Comparison of ENCODE assay signal across 8 cellular contexts in genomic region chrX:74343970-74344622, GRCh38. TPM values are rescaled to one million over a fixed set of nuclear protein-coding genes. Genes with fewer than 3 reads are reported as not detected.
DNase-seq lines count a peak whose midpoint lies in the region; ATAC-seq and TF ChIP-seq lines count a peak whose summit lies in the region.

No MANE protein-coding gene starts in this region.

- no peaks in the 10 kb centered on the region for H3K4me1 ChIP-seq in gastroesophageal sphincter

- H3K27ac ChIP-seq in gastroesophageal sphincter: no peak overlapping the region

- peak; percentile 95 for DNase-seq in EH (ENCODE audit: low read depth)
- DNase-seq in HuH-7 (ENCODE audit: low spot score): peak; percentile 65
- DNase-seq in NOMO-1 treated with dmso at 0.1 percent for 144 hours (lab: John Stamatoyannopoulos, UW; ENCODE audit: unreplicated experiment): peak; percentile 17
- no peak for DNase-seq in osteocyte (ENCODE audit: extremely low spot score, unreplicated experiment)

- H3K36me3 ChIP-seq in gastroesophageal sphincter: no peaks in the 10 kb centered on the region

- H3K9me3 Mint-ChIP-seq in activated T-helper 17 cell treated with anti-CD3 and anti-CD28 coated beads, Interleukin-2, amount 50 U/mL, for 72 hours: no peaks in the 10 kb centered on the region
- H3K9me3 Mint-ChIP-seq in osteocyte (ENCODE audit: unreplicated experiment): peaks cover 15% of the 10 kb centered on the region

- TF ChIP-seq POLR2A in gastroesophageal sphincter (IDR thresholded peaks at IDR 0.05): no peak

- no peak overlapping the region for H3K27ac Mint-ChIP-seq in activated T-helper 17 cell treated with anti-CD3 and anti-CD28 coated beads, Interleukin-2, amount 50 U/mL, for 72 hours
- no peak overlapping the region for H3K27ac Mint-ChIP-seq in osteocyte (ENCODE audit: unreplicated experiment)

- no peaks in the 10 kb centered on the region for H3K27me3 Mint-ChIP-seq in activated T-helper 17 cell treated with anti-CD3 and anti-CD28 coated beads, Interleukin-2, amount 50 U/mL, for 72 hours
- H3K27me3 Mint-ChIP-seq in osteocyte (ENCODE audit: unreplicated experiment): no peaks in the 10 kb centered on the region

- no peak overlapping the region for H3K4me3 Mint-ChIP-seq in activated T-helper 17 cell treated with anti-CD3 and anti-CD28 coated beads, Interleukin-2, amount 50 U/mL, for 72 hours
- H3K4me3 Mint-ChIP-seq in osteocyte (ENCODE audit: unreplicated experiment): no peak overlapping the region

- H3K27me3 ChIP-seq in gastroesophageal sphincter: no peaks in the 10 kb centered on the region

- ATAC-seq in GM21447 (IDR thresholded peaks at IDR 0.05; ENCODE audit: unreplicated experiment) (peak; percentile 65), gastroesophageal sphincter (peak; percentile 79), GM21367 (IDR thresholded peaks at IDR 0.05; ENCODE audit: unreplicated experiment) (no peak)
- ATAC-seq in activated T-helper 17 cell treated with anti-CD3 and anti-CD28 coated beads, Interleukin-2, amount 50 U/mL, for 72 hours (replicated peaks): peak; percentile 100

- H3K36me3 Mint-ChIP-seq in activated T-helper 17 cell treated with anti-CD3 and anti-CD28 coated beads, Interleukin-2, amount 50 U/mL, for 72 hours (ENCODE audit: low read depth): no peaks in the 10 kb centered on the region
- H3K36me3 Mint-ChIP-seq in osteocyte (ENCODE audit: unreplicated experiment): no peaks in the 10 kb centered on the region

- H3K4me1 Mint-ChIP-seq in activated T-helper 17 cell treated with anti-CD3 and anti-CD28 coated beads, Interleukin-2, amount 50 U/mL, for 72 hours: peaks cover 6% of the 10 kb centered on the region
- H3K4me1 Mint-ChIP-seq in osteocyte (ENCODE audit: unreplicated experiment): peaks cover 8% of the 10 kb centered on the region

- TF ChIP-seq EP300 in gastroesophageal sphincter (IDR thresholded peaks at IDR 0.05): no peak

- WGBS in gastroesophageal sphincter (ENCODE audit: low coverage in 1 of 2), 2 donors: 0% methylated on average over 1 of the region's 5 CpGs

- peak; percentile 18 to 65 (median 34) for TF ChIP-seq CTCF in gastroesophageal sphincter (IDR thresholded peaks at IDR 0.05)
- peak; percentile 70 for TF ChIP-seq CTCF in osteocyte (IDR thresholded peaks at IDR 0.05)

- H3K9me3 ChIP-seq in gastroesophageal sphincter: no peaks in the 10 kb centered on the region

- no peak overlapping the region for H3K4me3 ChIP-seq in gastroesophageal sphincter

RNA-seq across cellular contexts. Expression of gene ZCCHC13, which starts 40.1 kb away (rescaled TPM):
- total RNA-seq in activated T-helper 17 cell treated with anti-CD3 and anti-CD28 coated beads, Interleukin-2, amount 50 U/mL, for 72 hours: not detected
- total RNA-seq in gastroesophageal sphincter (not detected), osteocyte (not detected in 2 replicates)
